Comparison of ENCODE assay signal across 1 cellular context in genomic region chr22:31339148-31339832, GRCh38.
TF ChIP-seq lines count a peak whose summit lies in the region.

No MANE protein-coding gene starts in this region.

TF ChIP-seq in HepG2, 621 proteins besides CTCF, POLR2A, EP300 and RAD21 (continued from another document and continues in another):
- TF ChIP-seq ZNF318 (CRISPR knock-in tag; IDR thresholded peaks at IDR 0.05) = no peak
- no peak for TF ChIP-seq ZNF546 (CRISPR knock-in tag; conservative IDR thresholded peaks at IDR 0.05)
- TF ChIP-seq KDM2A (CRISPR knock-in tag; IDR thresholded peaks at IDR 0.05; ENCODE audit: borderline replicate concordance, low read depth) = no peak; the same call in 1 of the 2 replicates
- TF ChIP-seq RARG (CRISPR knock-in tag; IDR thresholded peaks at IDR 0.05; ENCODE audit: low read depth) = no peak
- TF ChIP-seq ZBTB1 (CRISPR knock-in tag; IDR thresholded peaks at IDR 0.05; ENCODE audit: borderline replicate concordance) = no peak
- TF ChIP-seq FOSL2 (CRISPR knock-in tag; IDR thresholded peaks at IDR 0.05) = peak; percentile 50; the same call in 1 of the 2 replicates
- peak; percentile 71; the same call in 1 of the 2 replicates for TF ChIP-seq SIN3A (IDR thresholded peaks at IDR 0.05; ENCODE audit: borderline replicate concordance, low read depth, low read length)
- TF ChIP-seq ZMAT5 (CRISPR knock-in tag; IDR thresholded peaks at IDR 0.05; ENCODE audit: borderline replicate concordance, low read depth) = no peak
- no peak for TF ChIP-seq ZNF605 (CRISPR knock-in tag; IDR thresholded peaks at IDR 0.05)
- TF ChIP-seq SRSF4 (IDR thresholded peaks at IDR 0.05; ENCODE audit: low read depth, low read length, poor library complexity, severe bottlenecking) = no peak
- no peak; the same call in 1 of the 2 replicates for TF ChIP-seq HNF1A (IDR thresholded peaks at IDR 0.05; ENCODE audit: low read depth)
- no peak; the same call in 1 of the 2 replicates for TF ChIP-seq HNF1A (CRISPR knock-in tag; IDR thresholded peaks at IDR 0.05; ENCODE audit: borderline replicate concordance)
- peak; percentile 46; the same call in 1 of the 2 replicates for TF ChIP-seq RXRB (CRISPR knock-in tag; IDR thresholded peaks at IDR 0.05; ENCODE audit: borderline replicate concordance)
- TF ChIP-seq ZNF839 (CRISPR knock-in tag; IDR thresholded peaks at IDR 0.05; ENCODE audit: borderline replicate concordance) = no peak
- TF ChIP-seq KLF12 (CRISPR knock-in tag; IDR thresholded peaks at IDR 0.05; ENCODE audit: borderline replicate concordance) = peak; percentile 69; the same call in 1 of the 2 replicates
- no peak for TF ChIP-seq STAG1 (CRISPR knock-in tag; IDR thresholded peaks at IDR 0.05)
- TF ChIP-seq CENPT (CRISPR knock-in tag; IDR thresholded peaks at IDR 0.05; ENCODE audit: low read depth) = no peak
- no peak for TF ChIP-seq ZNF788 (CRISPR knock-in tag; IDR thresholded peaks at IDR 0.05; ENCODE audit: borderline replicate concordance)
- no peak for TF ChIP-seq ZSCAN5A (CRISPR knock-in tag; IDR thresholded peaks at IDR 0.05; ENCODE audit: borderline replicate concordance)
- no peak for TF ChIP-seq FUBP1 (CRISPR knock-in tag; IDR thresholded peaks at IDR 0.05; ENCODE audit: borderline replicate concordance)
- no peak for TF ChIP-seq SUZ12 (IDR thresholded peaks at IDR 0.05; ENCODE audit: low read depth, low read length)
- no peak for TF ChIP-seq ZMYM4 (CRISPR knock-in tag; IDR thresholded peaks at IDR 0.05)
- TF ChIP-seq PAWR (CRISPR knock-in tag; IDR thresholded peaks at IDR 0.05; ENCODE audit: borderline replicate concordance) = no peak
- no peak for TF ChIP-seq NFYC (CRISPR knock-in tag; IDR thresholded peaks at IDR 0.05)
- TF ChIP-seq ZNF800 (CRISPR knock-in tag; IDR thresholded peaks at IDR 0.05) = no peak
- TF ChIP-seq SMARCE1 (IDR thresholded peaks at IDR 0.05; ENCODE audit: borderline replicate concordance) = no peak
- no peak for TF ChIP-seq ZNF354B (CRISPR knock-in tag; IDR thresholded peaks at IDR 0.05)
- no peak for TF ChIP-seq AKAP8 (CRISPR knock-in tag; IDR thresholded peaks at IDR 0.05)
- TF ChIP-seq TEAD2 (CRISPR knock-in tag; IDR thresholded peaks at IDR 0.05) = no peak
- no peak for TF ChIP-seq HNRNPL (IDR thresholded peaks at IDR 0.05; ENCODE audit: low read depth, low read length)
- TF ChIP-seq ZNF337 (CRISPR knock-in tag; IDR thresholded peaks at IDR 0.05; ENCODE audit: borderline replicate concordance, low read depth) = peak; percentile 77; the same call in 1 of the 2 replicates
- no peak for TF ChIP-seq NR2C2 (CRISPR knock-in tag; IDR thresholded peaks at IDR 0.05; ENCODE audit: borderline replicate concordance)
- TF ChIP-seq ZNF616 (CRISPR knock-in tag; IDR thresholded peaks at IDR 0.05; ENCODE audit: low read depth) = no peak
- no peak for TF ChIP-seq TFAP4 (IDR thresholded peaks at IDR 0.05; ENCODE audit: borderline replicate concordance, low read depth)
- no peak for TF ChIP-seq HDAC6 (IDR thresholded peaks at IDR 0.05; ENCODE audit: low read depth, low read length)
- TF ChIP-seq MYC (CRISPR knock-in tag; IDR thresholded peaks at IDR 0.05; ENCODE audit: borderline replicate concordance) = no peak
- no peak for TF ChIP-seq TRIM22 (IDR thresholded peaks at IDR 0.05)
- no peak for TF ChIP-seq ZNF782 (CRISPR knock-in tag; IDR thresholded peaks at IDR 0.05; ENCODE audit: borderline replicate concordance)
- TF ChIP-seq MIER3 (CRISPR knock-in tag; IDR thresholded peaks at IDR 0.05; ENCODE audit: borderline replicate concordance) = no peak
- no peak for TF ChIP-seq NFATC3 (CRISPR knock-in tag; IDR thresholded peaks at IDR 0.05)
- no peak for TF ChIP-seq ZNF547 (CRISPR knock-in tag; IDR thresholded peaks at IDR 0.05)
- no peak for TF ChIP-seq SNRNP70 (IDR thresholded peaks at IDR 0.05; ENCODE audit: low read depth, low read length)
- no peak for TF ChIP-seq LBX2 (CRISPR knock-in tag; IDR thresholded peaks at IDR 0.05; ENCODE audit: borderline replicate concordance)
